21 cellular contexts compared by ENCODE assay signal in genomic region chr11:71333473-71333872, GRCh38.
"Had no signal": no experiment of that assay in that cellular context is flagged by ENCODE, and none has a peak within 500 bp of the region (broad histone marks: within the 10 kb centered on the region; RNA-seq: fewer than 3 reads in every experiment).

No MANE protein-coding gene starts in this region.

- H3K27me3 ChIP-seq: right atrium auricular region, upper lobe of left lung had no signal

- H3K9ac ChIP-seq: parathyroid adenoma had no signal

- H3K79me2 ChIP-seq: parathyroid adenoma had no signal

- H3K9me3 ChIP-seq: right atrium auricular region, thoracic aorta, upper lobe of left lung had no signal

- H3K27ac ChIP-seq: parathyroid adenoma, right atrium auricular region, thoracic aorta, upper lobe of left lung had no signal

- H3K4me1 ChIP-seq: parathyroid adenoma, right atrium auricular region had no signal

- H2AFZ ChIP-seq: parathyroid adenoma had no signal

- H3K4me3 ChIP-seq: right atrium auricular region, thoracic aorta, upper lobe of left lung had no signal

- H3K36me3 ChIP-seq: right atrium auricular region, thoracic aorta, upper lobe of left lung had no signal

- DNase-seq: activated CD4-positive, alpha-beta T cell treated with anti-CD3 and anti-CD28 coated beads, Interleukin-2, amount 50 U/mL, for 1 hour; activated CD8-positive, alpha-beta T cell treated with anti-CD3 and anti-CD28 coated beads for 36 hours; activated naive CD4-positive, alpha-beta T cell treated with Interleukin-2 at 50 U/mL for 16 hours; activated T-cell treated with anti-CD3 and anti-CD28 coated beads, Interleukin-2, amount 50 U/mL, for 48 hours; anterior cingulate cortex; endodermal cell; foreskin fibroblast; hippocampal formation; immature natural killer cell; left ventricle myocardium superior; naive B cell; nucleus accumbens; stimulated activated CD4-positive, alpha-beta T cell treated with anti-CD3 and anti-CD28 coated beads, Interleukin-12 subunit alpha, Interleukin-12 subunit beta, amount 100 ng/mL, for 4 hours; stimulated activated CD4-positive, alpha-beta T cell treated with anti-CD3 and anti-CD28 coated beads, Interleukin-4, amount 100 ng/mL, for 1 hour; stimulated activated naive CD8-positive, alpha-beta T cell treated with anti-CD3 and anti-CD28 coated beads, Interleukin-15, Interleukin-2, amounts not matched to agents 100 U/mL and 50 U/mL, for 24 hours; T-helper 2 cell had no signal

- ATAC-seq: activated CD8-positive, alpha-beta T cell treated with anti-CD3 and anti-CD28 coated beads for 36 hours; esophagus mucosa; left ventricle myocardium superior; stimulated activated naive CD8-positive, alpha-beta T cell treated with anti-CD3 and anti-CD28 coated beads, Interleukin-15, Interleukin-2, amounts not matched to agents 100 U/mL and 50 U/mL, for 24 hours had no signal
